ENCODE assay signal across 14 cellular contexts in the genomic region with DNA sequence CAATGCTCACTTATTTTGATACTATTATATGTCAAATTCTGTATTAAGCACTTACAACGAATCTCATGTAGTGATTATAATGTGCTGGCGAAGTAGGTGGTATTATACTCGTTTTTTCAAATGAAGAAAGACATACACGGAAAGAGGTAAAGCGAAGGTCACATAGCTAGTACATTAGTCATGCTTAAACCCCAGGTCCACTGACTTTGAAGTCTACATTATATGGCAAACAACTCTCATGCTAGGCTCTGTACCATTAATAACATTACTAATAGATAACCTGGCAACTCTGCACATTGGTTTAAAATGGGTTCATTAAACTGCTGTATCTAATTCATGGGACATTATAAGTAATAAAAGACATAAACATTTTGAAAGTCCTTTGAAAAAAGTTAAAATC. TPM values are rescaled to one million over a fixed set of nuclear protein-coding genes. Genes with fewer than 3 reads are reported as not detected.
DNase-seq lines count a peak whose midpoint lies in the region; ATAC-seq and TF ChIP-seq lines count a peak whose summit lies in the region.
"Had no signal": no experiment of that assay in that cellular context is flagged by ENCODE, and none has a peak within 500 bp of the region (broad histone marks: within the 10 kb centered on the region; RNA-seq: fewer than 3 reads in every experiment).

No MANE protein-coding gene starts in this region.

- no peak for DNase-seq in activated naive CD4-positive, alpha-beta T cell treated with anti-CD3 and anti-CD28 coated beads for 36 hours
- no peak for DNase-seq in activated naive CD4-positive, alpha-beta T cell treated with anti-CD3 and anti-CD28 coated beads, Interleukin-2, amount 50 U/mL, for 16 hours
- DNase-seq in SK-MEL-5 (ENCODE audit: low read depth, low spot score) (peak; percentile 34), choroid plexus epithelial cell (ENCODE audit: low read depth) (peak; percentile 83), left lobe of liver (ENCODE audit: low spot score) (no peak), erythroblast (lab: John Stamatoyannopoulos, UW) (no peak)
- DNase-seq: EL, GOT3, NCI-H1092 treated with DMSO at 0.1 percent for 48 hours, NCI-H446 treated with DMSO at 0.1 percent for 48 hours had no signal

- ATAC-seq in stimulated activated memory B cell treated with anti-CD40 and anti-IgM and Interleukin-4, amounts not matched to agents 10 μg/mL and 1 μg/mL and 100 μg/mL, for 72 hours, result no peak
- no peak for ATAC-seq in left lobe of liver

- peaks cover 31% of the 10 kb centered on the region for H3K4me1 Mint-ChIP-seq in activated naive CD4-positive, alpha-beta T cell treated with anti-CD3 and anti-CD28 coated beads for 36 hours (ENCODE audit: low read depth)
- H3K4me1 Mint-ChIP-seq in stimulated activated naive CD8-positive, alpha-beta T cell treated with anti-CD3 and anti-CD28 coated beads, Interleukin-15, Interleukin-2, amounts not matched to agents 100 ng/mL and 50 ng/mL, for 24 hours (ENCODE audit: low read depth), result peaks cover 60% of the 10 kb centered on the region
- H3K4me1 Mint-ChIP-seq in stimulated activated memory B cell treated with anti-CD40 and anti-IgM and Interleukin-4, amounts not matched to agents 10 μg/mL and 1 μg/mL and 100 μg/mL, for 72 hours, result peaks cover 13% of the 10 kb centered on the region

- CTCF ChIA-PET in activated naive CD4-positive, alpha-beta T cell treated with anti-CD3 and anti-CD28 coated beads for 36 hours (lab: Charles Lee), result interaction anchor here (1.0 to 2.1 kb wide), 3 partner anchors 15 to 85 kb away, joined by 5 to 8 read pairs (median 6); no protein-coding TSS in a partner anchor

- no peak for TF ChIP-seq POLR2A in erythroblast (IDR thresholded peaks at IDR 0.05; ENCODE audit: low read length)

- intact Hi-C loops in activated naive CD4-positive, alpha-beta T cell treated with anti-CD3 and anti-CD28 coated beads for 36 hours (cut with micrococcal nuclease), result no loop called here

- TF ChIP-seq CTCF in choroid plexus epithelial cell (conservative IDR thresholded peaks at IDR 0.05; ENCODE audit: low read depth, low read length), result no peak

- peak overlapping the region; percentile 67 for H3K4me3 Mint-ChIP-seq in activated naive CD4-positive, alpha-beta T cell treated with anti-CD3 and anti-CD28 coated beads for 36 hours
- H3K4me3 Mint-ChIP-seq in stimulated activated naive CD8-positive, alpha-beta T cell treated with anti-CD3 and anti-CD28 coated beads, Interleukin-15, Interleukin-2, amounts not matched to agents 100 ng/mL and 50 ng/mL, for 24 hours, result peak overlapping the region; percentile 79
- no peak overlapping the region for H3K4me3 Mint-ChIP-seq in stimulated activated memory B cell treated with anti-CD40 and anti-IgM and Interleukin-4, amounts not matched to agents 10 μg/mL and 1 μg/mL and 100 μg/mL, for 72 hours

- no peak overlapping the region for H3K4me3 ChIP-seq in choroid plexus epithelial cell (ENCODE audit: low read depth, low read length)
- H3K4me3 ChIP-seq: prostate gland had no signal

- no peaks in the 10 kb centered on the region for H3K9me3 Mint-ChIP-seq in activated naive CD4-positive, alpha-beta T cell treated with anti-CD3 and anti-CD28 coated beads for 36 hours
- no peaks in the 10 kb centered on the region for H3K9me3 Mint-ChIP-seq in stimulated activated naive CD8-positive, alpha-beta T cell treated with anti-CD3 and anti-CD28 coated beads, Interleukin-15, Interleukin-2, amounts not matched to agents 100 ng/mL and 50 ng/mL, for 24 hours
- no peaks in the 10 kb centered on the region for H3K9me3 Mint-ChIP-seq in stimulated activated memory B cell treated with anti-CD40 and anti-IgM and Interleukin-4, amounts not matched to agents 10 μg/mL and 1 μg/mL and 100 μg/mL, for 72 hours

- peaks cover 43% of the 10 kb centered on the region for H3K36me3 Mint-ChIP-seq in activated naive CD4-positive, alpha-beta T cell treated with anti-CD3 and anti-CD28 coated beads for 36 hours (ENCODE audit: low read depth)
- H3K36me3 Mint-ChIP-seq in stimulated activated naive CD8-positive, alpha-beta T cell treated with anti-CD3 and anti-CD28 coated beads, Interleukin-15, Interleukin-2, amounts not matched to agents 100 ng/mL and 50 ng/mL, for 24 hours (ENCODE audit: low read depth), result peaks cover 27% of the 10 kb centered on the region
- no peaks in the 10 kb centered on the region for H3K36me3 Mint-ChIP-seq in stimulated activated memory B cell treated with anti-CD40 and anti-IgM and Interleukin-4, amounts not matched to agents 10 μg/mL and 1 μg/mL and 100 μg/mL, for 72 hours

- peak overlapping the region; percentile 93 for H3K27ac Mint-ChIP-seq in activated naive CD4-positive, alpha-beta T cell treated with anti-CD3 and anti-CD28 coated beads for 36 hours
- peak overlapping the region; percentile 77 for H3K27ac Mint-ChIP-seq in stimulated activated naive CD8-positive, alpha-beta T cell treated with anti-CD3 and anti-CD28 coated beads, Interleukin-15, Interleukin-2, amounts not matched to agents 100 ng/mL and 50 ng/mL, for 24 hours
- H3K27ac Mint-ChIP-seq in stimulated activated memory B cell treated with anti-CD40 and anti-IgM and Interleukin-4, amounts not matched to agents 10 μg/mL and 1 μg/mL and 100 μg/mL, for 72 hours, result no peak overlapping the region

- in situ Hi-C loops in SK-MEL-5 (cut with HindIII; ENCODE audit: low pct_unique_long_range_greater_than_20kb, low sequenced_read_pairs), result no loop called here

- no peaks in the 10 kb centered on the region for H3K27me3 Mint-ChIP-seq in activated naive CD4-positive, alpha-beta T cell treated with anti-CD3 and anti-CD28 coated beads for 36 hours (ENCODE audit: low read depth)
- no peaks in the 10 kb centered on the region for H3K27me3 Mint-ChIP-seq in stimulated activated naive CD8-positive, alpha-beta T cell treated with anti-CD3 and anti-CD28 coated beads, Interleukin-15, Interleukin-2, amounts not matched to agents 100 ng/mL and 50 ng/mL, for 24 hours
- peaks cover 21% of the 10 kb centered on the region for H3K27me3 Mint-ChIP-seq in stimulated activated memory B cell treated with anti-CD40 and anti-IgM and Interleukin-4, amounts not matched to agents 10 μg/mL and 1 μg/mL and 100 μg/mL, for 72 hours

RNA-seq across cellular contexts. Expression of gene FYB1, which starts 21.3 kb away (rescaled TPM):
- 100 to 1,000 TPM; 129 TPM for total RNA-seq in activated naive CD4-positive, alpha-beta T cell treated with anti-CD3 and anti-CD28 coated beads for 36 hours
- total RNA-seq in SK-MEL-5 (2014; rRNA removed; shearing (Covaris generic)), result 29.1 and 31.6 TPM in 2 replicates
- 28.7 and 41.3 TPM in 2 replicates for polyA plus RNA-seq in SK-MEL-5 (2015; cell fraction: cytosol; rRNA removed)
- 68.2 and 72.5 TPM in 2 replicates for polyA plus RNA-seq in SK-MEL-5 (2015; cell fraction: nucleus; rRNA removed)
- 4.4 TPM for total RNA-seq in left lobe of liver
- total RNA-seq: fibroblast of lung had no signal
- polyA plus RNA-seq: fibroblast of lung had no signal

Comparison
In these comparisons a context has a peak if more than half of its experiments do, and no peak if none do; other contexts are left out.
1. DNase-seq: peak in SK-MEL-5 (single experiment) and choroid plexus epithelial cell (single experiment); none in activated naive CD4-positive, alpha-beta T cell treated with anti-CD3 and anti-CD28 coated beads for 36 hours (single experiment), activated naive CD4-positive, alpha-beta T cell treated with anti-CD3 and anti-CD28 coated beads, Interleukin-2, amount 50 U/mL, for 16 hours (single experiment), left lobe of liver (single experiment) and erythroblast (0 of 2).